In genomic region chr12:49983892-49984291, GRCh38 we compare ENCODE assay signal across 1 cellular context.
TF ChIP-seq lines count a peak whose summit lies in the region.

No MANE protein-coding gene starts in this region.

TF ChIP-seq in WTC11, 78 proteins besides CTCF, POLR2A, EP300 and RAD21 (continued from another document):
- TF ChIP-seq PRDM15 (CRISPR knock-in tag; IDR thresholded peaks at IDR 0.05) = no peak
- no peak for TF ChIP-seq ZNF671 (CRISPR knock-in tag; IDR thresholded peaks at IDR 0.05)
- TF ChIP-seq IRF1 (CRISPR knock-in tag; IDR thresholded peaks at IDR 0.05) = no peak
- TF ChIP-seq MXD4 (CRISPR knock-in tag; IDR thresholded peaks at IDR 0.05; ENCODE audit: borderline replicate concordance) = no peak
